16 cellular contexts compared by ENCODE assay signal in genomic region chr10:93767724-93768399, GRCh38. TPM values are rescaled to one million over a fixed set of nuclear protein-coding genes. Genes with fewer than 3 reads are reported as not detected.
"Had no signal": no experiment of that assay in that cellular context is flagged by ENCODE, and none has a peak within 500 bp of the region (broad histone marks: within the 10 kb centered on the region; RNA-seq: fewer than 3 reads in every experiment).

No MANE protein-coding gene starts in this region.

- H3K4me3 ChIP-seq: heart left ventricle, left lung, smooth muscle cell, thyroid gland, upper lobe of right lung, vagina had no signal

- H3K27me3 ChIP-seq: heart left ventricle, thyroid gland, upper lobe of right lung, vagina had no signal

- DNase-seq: cortex of kidney; effector memory CD4-positive, alpha-beta T cell; heart left ventricle; kidney glomerular epithelial cell; left lung; naive thymus-derived CD4-positive, alpha-beta T cell; nephron progenitor cell; right cardiac atrium; stimulated activated CD4-positive, alpha-beta T cell treated with anti-CD3 and anti-CD28 coated beads, Interleukin-2, amount 100 ng/mL, for 48 hours; stimulated activated naive CD4-positive, alpha-beta T cell treated with Interleukin-2 at 50 U/mL for 16 hours; thyroid gland; upper lobe of right lung had no signal

- ATAC-seq: esophagus mucosa; heart left ventricle; left lung; naive thymus-derived CD4-positive, alpha-beta T cell; right cardiac atrium; upper lobe of right lung had no signal

- H3K4me1 ChIP-seq: heart left ventricle, left lung, thyroid gland, upper lobe of right lung, vagina had no signal

- H3K36me3 ChIP-seq: heart left ventricle, left lung, thyroid gland, upper lobe of right lung, vagina had no signal

- H3K27ac ChIP-seq: heart left ventricle, left lung, thyroid gland, upper lobe of right lung, vagina had no signal

- H3K4me2 ChIP-seq: smooth muscle cell had no signal

RNA-seq across cellular contexts. Expression of gene LGI1, which starts 10.1 kb away (rescaled TPM):
- polyA plus RNA-seq: fibroblast of lung; naive thymus-derived CD4-positive, alpha-beta T cell; smooth muscle cell had no signal
